Comparison of ENCODE assay signal across 9 cellular contexts in genomic region chr9:109251080-109251775, GRCh38.
A peak's percentile ranks its signal among the peaks of the same experiment; 100 is the strongest.
DNase-seq lines count a peak whose midpoint lies in the region; ATAC-seq and TF ChIP-seq lines count a peak whose summit lies in the region.
"Had no signal": no experiment of that assay in that cellular context is flagged by ENCODE, and none has a peak within 500 bp of the region (broad histone marks: within the 10 kb centered on the region; RNA-seq: fewer than 3 reads in every experiment).

No MANE protein-coding gene starts in this region.

- intact Hi-C loops in heart left ventricle (cut with DNase I) (no loop called here), Right ventricle myocardium inferior (cut with DNase I) (no loop called here)

- DNase-seq in heart left ventricle: no peak
- DNase-seq in Right ventricle myocardium inferior (ENCODE audit: missing footprints): no peak
- peak; percentile 89 to 93 for DNase-seq in SHP77 (lab: John Stamatoyannopoulos, UW)
- peak; percentile 29 for DNase-seq in iPS-NIHi7 (ENCODE audit: extremely low spot score)
- no peak for DNase-seq in activated T-cell treated with anti-CD3 and anti-CD28 coated beads, Interleukin-2, amount 50 U/mL, for 4 hours
- no peak for DNase-seq in hepatic stellate cell (ENCODE audit: low spot score)
- no peak for DNase-seq in putamen (ENCODE audit: low spot score)
- DNase-seq: activated naive CD8-positive, alpha-beta T cell treated with anti-CD3 and anti-CD28 coated beads, Interleukin-2, amount 10 ng/mL, durations not matched to agents 7 days and 5 days had no signal

- H3K27me3 ChIP-seq in heart left ventricle: no peaks in the 10 kb centered on the region

- no peaks in the 10 kb centered on the region for H3K36me3 Mint-ChIP-seq in activated T-cell treated with anti-CD3 and anti-CD28 coated beads, Interleukin-2, amount 50 U/mL, for 4 hours (ENCODE audit: insufficient read depth)
- H3K36me3 Mint-ChIP-seq: activated naive CD8-positive, alpha-beta T cell treated with anti-CD3 and anti-CD28 coated beads, Interleukin-2, amount 10 ng/mL, durations not matched to agents 7 days and 5 days had no signal

- no peaks in the 10 kb centered on the region for H3K9me3 ChIP-seq in heart left ventricle

- H3K4me1 ChIP-seq in heart left ventricle: peaks cover 0 to 12% (median 1%) of the 10 kb centered on the region in 12 donors

- ATAC-seq in heart left ventricle (peak in 3 of 4 donors; percentile 35 to 56 (median 52)), Right ventricle myocardium inferior (no peak), GM18861 (IDR thresholded peaks at IDR 0.05; ENCODE audit: unreplicated experiment) (no peak)
- ATAC-seq in activated T-cell treated with anti-CD3 and anti-CD28 coated beads, Interleukin-2, amount 50 U/mL, for 4 hours: no peak

- no peak overlapping the region for H3K4me3 Mint-ChIP-seq in activated T-cell treated with anti-CD3 and anti-CD28 coated beads, Interleukin-2, amount 50 U/mL, for 4 hours
- H3K4me3 Mint-ChIP-seq: activated naive CD8-positive, alpha-beta T cell treated with anti-CD3 and anti-CD28 coated beads, Interleukin-2, amount 10 ng/mL, durations not matched to agents 7 days and 5 days had no signal

- TF ChIP-seq CTCF in heart left ventricle (IDR thresholded peaks at IDR 0.05): no peak

- peaks cover 6% of the 10 kb centered on the region for H3K27me3 Mint-ChIP-seq in activated T-cell treated with anti-CD3 and anti-CD28 coated beads, Interleukin-2, amount 50 U/mL, for 4 hours (ENCODE audit: low read depth)

- H3K9me3 Mint-ChIP-seq in activated T-cell treated with anti-CD3 and anti-CD28 coated beads, Interleukin-2, amount 50 U/mL, for 4 hours: no peaks in the 10 kb centered on the region
- H3K9me3 Mint-ChIP-seq: activated naive CD8-positive, alpha-beta T cell treated with anti-CD3 and anti-CD28 coated beads, Interleukin-2, amount 10 ng/mL, durations not matched to agents 7 days and 5 days had no signal

- 78 to 85% (median 82%) methylated on average over 10 of the region's 10 CpGs for whole genome bisulfite sequencing in heart left ventricle, 4 donors

- peak overlapping the region in 1 of 12 donors; percentile 34 for H3K27ac ChIP-seq in heart left ventricle

- no peaks in the 10 kb centered on the region for H3K4me1 Mint-ChIP-seq in activated T-cell treated with anti-CD3 and anti-CD28 coated beads, Interleukin-2, amount 50 U/mL, for 4 hours (ENCODE audit: low read depth)
- H3K4me1 Mint-ChIP-seq: activated naive CD8-positive, alpha-beta T cell treated with anti-CD3 and anti-CD28 coated beads, Interleukin-2, amount 10 ng/mL, durations not matched to agents 7 days and 5 days had no signal

- H3K4me3 ChIP-seq in heart left ventricle: no peak overlapping the region

- H3K36me3 ChIP-seq in heart left ventricle: no peaks in the 10 kb centered on the region

- no peak for TF ChIP-seq POLR2A in heart left ventricle (IDR thresholded peaks at IDR 0.05)

Comparison
In these comparisons a context has a peak if more than half of its experiments do, and no peak if none do; other contexts are left out.
1. ATAC-seq: peak in heart left ventricle (3 of 4); none in Right ventricle myocardium inferior (single experiment), activated T-cell treated with anti-CD3 and anti-CD28 coated beads, Interleukin-2, amount 50 U/mL, for 4 hours (0 of 2) and GM18861 (single experiment).
2. DNase-seq: peak in SHP77 (2 of 2) and iPS-NIHi7 (single experiment); none in heart left ventricle (0 of 5), Right ventricle myocardium inferior (single experiment), activated T-cell treated with anti-CD3 and anti-CD28 coated beads, Interleukin-2, amount 50 U/mL, for 4 hours (single experiment), hepatic stellate cell (single experiment) and putamen (single experiment).